In the genomic region with DNA sequence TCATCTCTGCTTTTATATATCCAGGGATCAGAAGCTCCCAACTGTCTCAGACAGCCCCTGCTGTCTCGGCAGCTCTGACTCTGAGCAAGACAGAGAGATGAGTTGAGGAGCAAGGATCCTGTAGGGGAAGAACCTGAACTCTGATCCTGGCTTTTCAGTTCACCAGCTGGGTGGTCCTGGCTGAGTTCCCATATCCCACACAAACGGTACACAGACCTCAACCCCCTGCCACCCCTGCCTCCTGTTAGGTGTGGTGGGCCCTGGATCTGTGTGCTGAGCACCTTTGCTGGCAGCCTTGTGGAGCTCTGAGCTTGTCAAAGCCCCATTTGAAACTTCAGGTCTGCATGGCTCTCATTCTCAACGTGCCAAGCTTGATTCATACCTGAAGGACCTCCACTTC, we compare ENCODE assay signal across 10 cellular contexts. TPM values are rescaled to one million over a fixed set of nuclear protein-coding genes. Genes with fewer than 3 reads are reported as not detected.
"Had no signal": no experiment of that assay in that cellular context is flagged by ENCODE, and none has a peak within 500 bp of the region (broad histone marks: within the 10 kb centered on the region; RNA-seq: fewer than 3 reads in every experiment).

No MANE protein-coding gene starts in this region.

- FAIRE-seq: HTR-8/SVneo, K562 had no signal

- H3K4me3 ChIP-seq: GM23338, HAP-1, K562 had no signal

- H3K4me2 ChIP-seq: GM23338 had no signal

- H3K4me1 ChIP-seq: HAP-1 had no signal

- H3K9me3 ChIP-seq: HAP-1 had no signal

- H2AFZ ChIP-seq: GM23338 had no signal

- ATAC-seq: GM23338, HCT116, K562 had no signal

- H3K27ac Mint-ChIP-seq: GM23338, HFFc6 had no signal

- H3K4me3 Mint-ChIP-seq: GM23338, HFFc6 had no signal

- DNase-seq: H7, HFFc6, IMR-90 had no signal

- H3K9me3 Mint-ChIP-seq: GM23338, HFFc6 had no signal

- H3K36me3 ChIP-seq: HAP-1 had no signal

RNA-seq across cellular contexts. Expression of gene GPR26, which starts 54.3 kb away (rescaled TPM):
- total RNA-seq: H4, HFFc6, HT-29, IMR-90, K562 had no signal
- polyA plus RNA-seq: IMR-90, K562 had no signal
